9 cellular contexts compared by ENCODE assay signal in the genomic region with DNA sequence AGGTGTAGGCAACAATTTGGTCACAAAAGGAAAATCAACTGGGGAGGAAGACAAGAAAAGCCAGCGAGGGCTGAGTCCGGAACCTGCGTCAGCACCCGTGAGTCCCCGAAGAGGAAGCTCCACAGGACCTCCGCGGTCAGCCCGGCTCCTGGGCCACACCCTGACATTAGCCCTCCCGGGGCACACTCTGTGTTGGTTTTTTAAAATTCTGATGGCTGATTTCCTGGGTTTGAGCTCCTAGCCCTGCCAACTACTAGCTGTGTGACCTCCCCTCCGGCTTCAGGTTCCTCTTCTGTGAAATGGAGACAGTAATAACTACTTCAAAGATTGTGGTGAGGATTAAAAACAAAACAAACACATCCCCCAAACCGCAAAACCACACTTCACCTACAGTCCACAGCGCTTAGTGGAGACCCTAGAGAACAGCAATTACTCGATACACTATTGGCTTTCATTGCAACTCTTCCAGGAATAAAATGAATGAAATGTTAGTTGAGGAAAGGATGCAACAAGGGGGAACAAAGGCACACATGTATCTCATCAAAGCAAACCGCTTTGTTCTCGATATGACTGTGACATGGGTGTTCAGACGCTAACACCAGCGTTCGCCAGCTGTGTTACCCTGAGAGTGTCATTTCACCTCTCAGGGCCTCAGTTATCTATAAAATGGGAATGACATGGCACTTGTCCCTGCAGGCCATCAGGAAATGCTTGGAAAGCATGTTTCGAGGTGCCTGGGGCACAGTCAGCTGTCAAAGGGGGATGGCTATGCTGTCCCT. TPM values are rescaled to one million over a fixed set of nuclear protein-coding genes. Genes with fewer than 3 reads are reported as not detected.
DNase-seq lines count a peak whose midpoint lies in the region; ATAC-seq and TF ChIP-seq lines count a peak whose summit lies in the region.
"Had no signal": no experiment of that assay in that cellular context is flagged by ENCODE, and none has a peak within 500 bp of the region (broad histone marks: within the 10 kb centered on the region; RNA-seq: fewer than 3 reads in every experiment).

No MANE protein-coding gene starts in this region.

- TF ChIP-seq EP300 in transverse colon (IDR thresholded peaks at IDR 0.05; ENCODE audit: low read depth) = no peak

- no peaks in the 10 kb centered on the region for H3K9me3 ChIP-seq in transverse colon
- H3K9me3 ChIP-seq in BE2C = no peaks in the 10 kb centered on the region

- 63 to 95% methylated on average over 8 to 19 of the region's 19 CpGs for WGBS in transverse colon (ENCODE audit: low coverage in 1 of 2), 2 donors

- peaks cover 16 to 34% (median 20%) of the 10 kb centered on the region in 3 donors for H3K27me3 Mint-ChIP-seq in immature natural killer cell (ENCODE audit: low read depth in 3 of 3)

- H3K27ac ChIP-seq in HL-60 (replicated peaks) (no peak overlapping the region), transverse colon (peak overlapping the region; percentile 60 to 80 (median 70))

- peak overlapping the region; percentile 87 to 95 (median 94) for H3K4me3 Mint-ChIP-seq in immature natural killer cell

- intact Hi-C loops in transverse colon (cut with DNase I; ENCODE audit: low total_unique reads) = no loop called here

- peaks cover 0 to 1% (median 0%) of the 10 kb centered on the region in 6 donors for H3K9me3 Mint-ChIP-seq in immature natural killer cell

- peak; percentile 27 for DNase-seq in GDM1 (lab: John Stamatoyannopoulos, UW)
- DNase-seq in HL-60 (ENCODE audit: low read depth in 1 of 2, low spot score in 1 of 2) = peak; percentile 13 to 67
- DNase-seq in activated CD4-positive, alpha-beta T cell treated with anti-CD3 and anti-CD28 coated beads, Interleukin-2, amount 50 U/mL, for 4 hours = peak; percentile 40
- peak; percentile 84 to 86 (median 86) for DNase-seq in immature natural killer cell
- peak; percentile 75 for DNase-seq in transverse colon
- no peak for DNase-seq in BE2C
- no peak for DNase-seq in NCI-H2196 treated with DMSO at 0.1 percent for 48 hours (lab: John Stamatoyannopoulos, UW; ENCODE audit: unreplicated experiment)

- in situ Hi-C loops in transverse colon (cut with MboI; ENCODE audit: low pct_ligation_motif_present in 1 of 4, low pct_unique_long_range_greater_than_20kb in 1 of 4, low sequenced_read_pairs in 3 of 4) = loop anchor here in 1 of 4 donors (25.0 kb wide), 1 partner anchor 232 kb away; the partner anchor contains the start of gene RBM38

- H3K4me3 ChIP-seq in HL-60 (replicated peaks; ENCODE audit: insufficient read depth, low read length) = no peak overlapping the region
- H3K4me3 ChIP-seq in transverse colon = peak overlapping the region in 3 of 4 donors; percentile 2 to 35 (median 10)
- H3K4me3 ChIP-seq in BE2C (ENCODE audit: low read depth, low read length) = no peak overlapping the region

- H3K36me3 ChIP-seq in transverse colon (no peaks in the 10 kb centered on the region), BE2C (no peaks in the 10 kb centered on the region)

- H3K36me3 Mint-ChIP-seq in immature natural killer cell = peaks cover 6 to 16% (median 12%) of the 10 kb centered on the region in 3 donors

- H3K4me1 Mint-ChIP-seq in immature natural killer cell = peaks cover 55 to 63% of the 10 kb centered on the region in 2 donors

- peak; percentile 49 for ATAC-seq in GM21381 (IDR thresholded peaks at IDR 0.05; ENCODE audit: unreplicated experiment)

- H3K27ac Mint-ChIP-seq in immature natural killer cell = peak overlapping the region; percentile 95 to 100 (median 98)

- TF ChIP-seq POLR2A in transverse colon (IDR thresholded peaks at IDR 0.05) = no peak

- TF ChIP-seq CTCF in HL-60 (IDR thresholded peaks at IDR 0.05; ENCODE audit: insufficient read depth, low read length) (no peak), transverse colon (IDR thresholded peaks at IDR 0.05) (no peak), BE2C (IDR thresholded peaks at IDR 0.05; ENCODE audit: low read depth, low read length) (no peak)

- H3K27me3 ChIP-seq in HL-60 (ENCODE audit: insufficient read depth, poor library complexity, severe bottlenecking) = no peaks in the 10 kb centered on the region
- no peaks in the 10 kb centered on the region for H3K27me3 ChIP-seq in transverse colon
- no peaks in the 10 kb centered on the region for H3K27me3 ChIP-seq in BE2C

- H3K4me1 ChIP-seq in transverse colon (peaks cover 4 to 36% (median 12%) of the 10 kb centered on the region in 4 donors), BE2C (no peaks in the 10 kb centered on the region)

RNA-seq across cellular contexts. Expression of gene ZBP1, which starts 1.0 kb away (rescaled TPM):
- polyA plus RNA-seq in immature natural killer cell = 10 to 100 TPM; 29.0 to 43.5 (median 32.2) TPM
- total RNA-seq in transverse colon = 1 to 10 TPM in 2 of 4 donors, not detected in 2; 1.6 to 4.4 TPM
- polyA plus RNA-seq in BE2C (2012; ENCODE audit: insufficient read depth, insufficient read length, low read depth) = not detected
- total RNA-seq: bronchial epithelial cell had no signal

RNA-seq across cellular contexts. Expression of gene PCK1, which starts 58.3 kb away (rescaled TPM):
- not detected for polyA plus RNA-seq in immature natural killer cell
- total RNA-seq in transverse colon = 100 to 1,000 TPM; 395 to 794 (median 739) TPM
- polyA plus RNA-seq in BE2C (2012; ENCODE audit: insufficient read depth, insufficient read length, low read depth) = not detected
- total RNA-seq: bronchial epithelial cell had no signal

Comparison
In these comparisons a context has a peak if more than half of its experiments do, and no peak if none do; other contexts are left out.
1. DNase-seq: peak in GDM1 (single experiment), HL-60 (2 of 2), activated CD4-positive, alpha-beta T cell treated with anti-CD3 and anti-CD28 coated beads, Interleukin-2, amount 50 U/mL, for 4 hours (2 of 2), immature natural killer cell (3 of 3) and transverse colon (single experiment); none in BE2C (single experiment) and NCI-H2196 treated with DMSO at 0.1 percent for 48 hours (single experiment).
2. H3K4me3 ChIP-seq: peak in transverse colon (3 of 4); none in HL-60 (single experiment) and BE2C (single experiment).